18 cellular contexts compared by ENCODE assay signal in the genomic region with DNA sequence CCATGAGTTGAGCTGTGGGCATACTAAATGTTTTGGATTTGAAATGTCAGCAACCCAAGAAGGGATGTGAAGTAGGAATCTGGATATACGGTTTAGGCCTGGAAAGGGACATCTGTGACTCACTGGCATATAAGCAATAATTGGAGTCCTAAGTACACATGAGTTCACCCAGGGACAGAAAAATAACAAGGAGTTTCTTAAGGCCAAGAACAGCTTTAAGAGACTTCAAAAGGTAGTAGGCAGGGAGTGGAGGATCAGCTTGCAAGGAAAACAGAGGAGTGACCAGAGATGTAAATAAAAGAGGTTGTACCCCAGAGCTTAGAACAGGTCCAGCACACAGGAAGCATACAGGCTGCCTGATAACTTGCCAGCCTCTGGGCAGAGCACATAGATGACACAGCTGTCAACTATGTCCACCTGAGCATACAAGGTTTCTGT. TPM values are rescaled to one million over a fixed set of nuclear protein-coding genes. Genes with fewer than 3 reads are reported as not detected.
DNase-seq lines count a peak whose midpoint lies in the region; ATAC-seq, FAIRE-seq and TF ChIP-seq lines count a peak whose summit lies in the region.
"Had no signal": no experiment of that assay in that cellular context is flagged by ENCODE, and none has a peak within 500 bp of the region (broad histone marks: within the 10 kb centered on the region; RNA-seq: fewer than 3 reads in every experiment).

No MANE protein-coding gene starts in this region.

- H3K27me3 Mint-ChIP-seq in activated CD8-positive, alpha-beta T cell treated with anti-CD3 and anti-CD28 coated beads, Interleukin-2, amount 10 ng/mL, durations not matched to agents 7 days and 5 days (ENCODE audit: low read depth): no peaks in the 10 kb centered on the region
- H3K27me3 Mint-ChIP-seq: activated CD4-positive, alpha-beta memory T cell treated with anti-CD3 and anti-CD28 coated beads, Interleukin-2, amount 10 ng/mL, durations not matched to agents 7 days and 5 days had no signal

- no peaks in the 10 kb centered on the region for H3K9me3 Mint-ChIP-seq in activated CD8-positive, alpha-beta T cell treated with anti-CD3 and anti-CD28 coated beads, Interleukin-2, amount 10 ng/mL, durations not matched to agents 7 days and 5 days (ENCODE audit: insufficient read depth)
- H3K9me3 Mint-ChIP-seq: activated CD4-positive, alpha-beta memory T cell treated with anti-CD3 and anti-CD28 coated beads, Interleukin-2, amount 10 ng/mL, durations not matched to agents 7 days and 5 days; activated naive CD4-positive, alpha-beta T cell treated with anti-CD3 and anti-CD28 coated beads for 36 hours had no signal

- DNase-seq in DMS53 (lab: John Stamatoyannopoulos, UW) (peak; percentile 38), DMS53 treated with DMSO at 0.1 percent for 48 hours (lab: John Stamatoyannopoulos, UW; ENCODE audit: unreplicated experiment) (no peak), SW480 (ENCODE audit: low spot score) (peak; percentile 14), fibroblast of mammary gland (ENCODE audit: low read depth) (peak; percentile 48), HTR-8/SVneo (ENCODE audit: insufficient read length, low spot score) (no peak)
- DNase-seq in activated naive CD4-positive, alpha-beta T cell treated with anti-CD3 and anti-CD28 coated beads, Interleukin-2, amount 50 U/mL, for 16 hours: no peak
- DNase-seq in activated CD8-positive, alpha-beta T cell treated with anti-CD3 and anti-CD28 coated beads, Interleukin-2, amount 10 ng/mL, durations not matched to agents 7 days and 5 days: no peak
- DNase-seq: activated CD4-positive, alpha-beta memory T cell treated with anti-CD3 and anti-CD28 coated beads, Interleukin-2, amount 10 ng/mL, durations not matched to agents 7 days and 5 days; activated naive CD4-positive, alpha-beta T cell treated with anti-CD3 and anti-CD28 coated beads for 36 hours; COR-L47; mesendoderm; NCI-H1417 treated with DMSO at 0.1 percent for 48 hours; NCI-H524 treated with DMSO at 0.1 percent for 48 hours; nucleus accumbens; stimulated activated CD4-positive, alpha-beta T cell treated with anti-CD3 and anti-CD28 coated beads, Interleukin-12 subunit alpha, Interleukin-12 subunit beta, amount 100 ng/mL, for 4 hours had no signal

- H3K36me3 ChIP-seq in skeletal muscle satellite cell (ENCODE audit: insufficient read depth, low read length): peaks cover 3% of the 10 kb centered on the region

- H3K9me3 ChIP-seq in skeletal muscle satellite cell (replicated peaks; ENCODE audit: low read length): no peaks in the 10 kb centered on the region
- H3K9me3 ChIP-seq: thoracic aorta had no signal

- H3K4me3 ChIP-seq in fibroblast of mammary gland (ENCODE audit: control insufficient read depth, low read depth, low read length): no peak overlapping the region
- no peak overlapping the region for H3K4me3 ChIP-seq in skeletal muscle satellite cell (ENCODE audit: low read length)
- H3K4me3 ChIP-seq: thoracic aorta had no signal

- no peak for TF ChIP-seq CTCF in fibroblast of mammary gland (conservative IDR thresholded peaks at IDR 0.05; ENCODE audit: control insufficient read depth, insufficient read depth, low read depth, low read length)

- POLR2A ChIA-PET in activated CD8-positive, alpha-beta T cell treated with anti-CD3 and anti-CD28 coated beads, Interleukin-2, amount 10 ng/mL, durations not matched to agents 7 days and 5 days (lab: Charles Lee): interaction anchor here (0.7 kb wide), 1 partner anchor 90 kb away, joined by 4 read pairs; no protein-coding TSS in a partner anchor

- H3K9ac ChIP-seq in skeletal muscle satellite cell (ENCODE audit: low read depth, low read length): no peak overlapping the region

- no peaks in the 10 kb centered on the region for H3K27me3 ChIP-seq in skeletal muscle satellite cell (ENCODE audit: control insufficient read depth, insufficient read depth, low read length)

- peaks cover 14% of the 10 kb centered on the region for H3K4me1 ChIP-seq in skeletal muscle satellite cell (ENCODE audit: control insufficient read depth, insufficient read depth, low read length)

- peak overlapping the region; percentile 15 for H3K4me2 ChIP-seq in skeletal muscle satellite cell (ENCODE audit: low read length)

- H3K27ac Mint-ChIP-seq in activated CD8-positive, alpha-beta T cell treated with anti-CD3 and anti-CD28 coated beads, Interleukin-2, amount 10 ng/mL, durations not matched to agents 7 days and 5 days: no peak overlapping the region
- H3K27ac Mint-ChIP-seq: activated CD4-positive, alpha-beta memory T cell treated with anti-CD3 and anti-CD28 coated beads, Interleukin-2, amount 10 ng/mL, durations not matched to agents 7 days and 5 days; activated naive CD4-positive, alpha-beta T cell treated with anti-CD3 and anti-CD28 coated beads for 36 hours had no signal

- H3K36me3 Mint-ChIP-seq in activated CD8-positive, alpha-beta T cell treated with anti-CD3 and anti-CD28 coated beads, Interleukin-2, amount 10 ng/mL, durations not matched to agents 7 days and 5 days (ENCODE audit: low read depth): peaks cover 14% of the 10 kb centered on the region

- CTCF ChIA-PET in activated CD8-positive, alpha-beta T cell treated with anti-CD3 and anti-CD28 coated beads, Interleukin-2, amount 10 ng/mL, durations not matched to agents 7 days and 5 days (lab: Charles Lee): interaction anchor here (1.0 to 1.7 kb wide), 3 partner anchors 12 to 254 kb away, joined by 3 to 4 read pairs (median 3); no protein-coding TSS in a partner anchor

- H3K4me1 Mint-ChIP-seq in activated CD8-positive, alpha-beta T cell treated with anti-CD3 and anti-CD28 coated beads, Interleukin-2, amount 10 ng/mL, durations not matched to agents 7 days and 5 days (ENCODE audit: low read depth): no peaks in the 10 kb centered on the region

- no peak overlapping the region for H3K4me3 Mint-ChIP-seq in activated CD8-positive, alpha-beta T cell treated with anti-CD3 and anti-CD28 coated beads, Interleukin-2, amount 10 ng/mL, durations not matched to agents 7 days and 5 days
- H3K4me3 Mint-ChIP-seq: activated CD4-positive, alpha-beta memory T cell treated with anti-CD3 and anti-CD28 coated beads, Interleukin-2, amount 10 ng/mL, durations not matched to agents 7 days and 5 days; activated naive CD4-positive, alpha-beta T cell treated with anti-CD3 and anti-CD28 coated beads for 36 hours had no signal

- no peak for ATAC-seq in activated CD8-positive, alpha-beta T cell treated with anti-CD3 and anti-CD28 coated beads, Interleukin-2, amount 10 ng/mL, durations not matched to agents 7 days and 5 days
- ATAC-seq: Right ventricle myocardium inferior had no signal

- no peak for FAIRE-seq in HTR-8/SVneo (lab: Jason Lieb, UNC)

RNA-seq across cellular contexts. Expression of gene TMEM50B, which starts 28.1 kb away (rescaled TPM):
- 25.1 and 29.9 TPM in 2 replicates for total RNA-seq in skeletal muscle satellite cell (2012; rRNA removed)
- 10 to 100 TPM; 34.9 to 37.5 TPM for total RNA-seq in activated CD8-positive, alpha-beta T cell treated with anti-CD3 and anti-CD28 coated beads, Interleukin-2, amount 10 ng/mL, durations not matched to agents 7 days and 5 days

RNA-seq across cellular contexts. Expression of gene DNAJC28, which starts 39.9 kb away (rescaled TPM):
- 0.87 and 1.3 TPM in 2 replicates for total RNA-seq in skeletal muscle satellite cell (2012; rRNA removed)
- under 1 TPM; 0.40 to 0.73 TPM for total RNA-seq in activated CD8-positive, alpha-beta T cell treated with anti-CD3 and anti-CD28 coated beads, Interleukin-2, amount 10 ng/mL, durations not matched to agents 7 days and 5 days

RNA-seq across cellular contexts. Expression of gene IFNGR2, which starts 48.4 kb away (rescaled TPM):
- total RNA-seq in skeletal muscle satellite cell (2012; rRNA removed): 38.8 and 52.2 TPM in 2 replicates
- 1 to 10 TPM; 6.5 to 8.2 TPM for total RNA-seq in activated CD8-positive, alpha-beta T cell treated with anti-CD3 and anti-CD28 coated beads, Interleukin-2, amount 10 ng/mL, durations not matched to agents 7 days and 5 days

Comparison
In these comparisons a context has a peak if more than half of its experiments do, and no peak if none do; other contexts are left out.
1. DNase-seq: peak in DMS53 (single experiment), SW480 (single experiment) and fibroblast of mammary gland (single experiment); none in DMS53 treated with DMSO at 0.1 percent for 48 hours (single experiment), activated naive CD4-positive, alpha-beta T cell treated with anti-CD3 and anti-CD28 coated beads, Interleukin-2, amount 50 U/mL, for 16 hours (single experiment), activated CD8-positive, alpha-beta T cell treated with anti-CD3 and anti-CD28 coated beads, Interleukin-2, amount 10 ng/mL, durations not matched to agents 7 days and 5 days (single experiment) and HTR-8/SVneo (single experiment).